19 cellular contexts compared by ENCODE assay signal in the genomic region with DNA sequence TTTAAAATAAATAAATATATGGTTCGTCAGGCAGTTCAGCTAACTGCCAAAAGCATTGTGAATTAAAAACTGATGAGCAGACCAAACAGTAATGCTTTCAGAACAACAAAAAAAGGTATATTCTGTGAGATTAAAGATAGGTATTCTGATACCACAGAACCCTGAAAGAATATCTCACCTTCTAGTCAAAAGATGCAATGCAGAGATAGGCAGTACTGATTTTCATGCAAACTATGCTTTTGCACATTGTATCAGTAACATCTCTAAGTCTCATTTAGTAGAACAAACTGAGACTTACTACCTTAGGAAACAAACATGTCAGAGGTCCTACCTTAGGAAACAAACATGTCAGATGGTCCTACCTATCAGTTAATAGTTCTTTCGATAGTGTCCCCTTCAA.
"Had no signal": no experiment of that assay in that cellular context is flagged by ENCODE, and none has a peak within 500 bp of the region (broad histone marks: within the 10 kb centered on the region; RNA-seq: fewer than 3 reads in every experiment).

No MANE protein-coding gene starts in this region.

- H3K9me3 ChIP-seq: SJSA1 had no signal

- DNase-seq: KBM-7, MM.1S, NCI-H1092 treated with DMSO at 0.1 percent for 48 hours, NCI-H1436, NCI-H187, NCI-H2029, NCI-H2081 treated with DMSO at 0.1 percent for 48 hours, NCI-H2171, NCI-H226, NCI-H446, NCI-H510A, NCI-H524 treated with DMSO at 0.1 percent for 48 hours, NCI-H69, NCI-H774, Right ventricle myocardium superior, RPMI8226, SIG-M5 had no signal

- H3K27ac ChIP-seq: SJSA1, SK-N-MC had no signal

- H3K27me3 ChIP-seq: SJSA1 had no signal

- H3K4me1 ChIP-seq: SJSA1 had no signal

- H3K4me3 ChIP-seq: SJSA1, SK-N-MC had no signal
